Comparison of ENCODE assay signal across 1 cellular context in genomic region chr4:73156394-73156793, GRCh38.
TF ChIP-seq lines count a peak whose summit lies in the region.

No MANE protein-coding gene starts in this region.

TF ChIP-seq in WTC11, 78 proteins besides CTCF, POLR2A, EP300 and RAD21 (continued from another document):
- no peak for TF ChIP-seq HMGXB4 (CRISPR knock-in tag; IDR thresholded peaks at IDR 0.05)
- TF ChIP-seq NFYB (CRISPR knock-in tag; conservative IDR thresholded peaks at IDR 0.05; ENCODE audit: low read depth), result no peak
- TF ChIP-seq STAT6 (CRISPR knock-in tag; conservative IDR thresholded peaks at IDR 0.05; ENCODE audit: low read depth), result no peak
- no peak for TF ChIP-seq CREM (CRISPR knock-in tag; IDR thresholded peaks at IDR 0.05)
- no peak for TF ChIP-seq ZNF317 (CRISPR knock-in tag; IDR thresholded peaks at IDR 0.05; ENCODE audit: borderline replicate concordance, low read depth)
- no peak for TF ChIP-seq MLX (CRISPR knock-in tag; IDR thresholded peaks at IDR 0.05)
- no peak for TF ChIP-seq JAZF1 (CRISPR knock-in tag; IDR thresholded peaks at IDR 0.05)
- no peak for TF ChIP-seq TP53 (CRISPR knock-in tag; IDR thresholded peaks at IDR 0.05)
- no peak for TF ChIP-seq ERG (CRISPR knock-in tag; IDR thresholded peaks at IDR 0.05)
- no peak for TF ChIP-seq MAX (CRISPR knock-in tag; IDR thresholded peaks at IDR 0.05)
- no peak for TF ChIP-seq ARID4B (CRISPR knock-in tag; IDR thresholded peaks at IDR 0.05; ENCODE audit: borderline replicate concordance)
- TF ChIP-seq NFATC4 (CRISPR knock-in tag; IDR thresholded peaks at IDR 0.05), result no peak
- TF ChIP-seq E2F5 (CRISPR knock-in tag; IDR thresholded peaks at IDR 0.05), result no peak
